ENCODE assay signal across 1 cellular context in genomic region chr16:74991593-74992403, GRCh38.
TF ChIP-seq lines count a peak whose summit lies in the region.

No MANE protein-coding gene starts in this region.

TF ChIP-seq in HepG2, 621 proteins besides CTCF, POLR2A, EP300 and RAD21 (continued from another document and continues in another):
- TF ChIP-seq UBTF (CRISPR knock-in tag; IDR thresholded peaks at IDR 0.05) = peak; percentile 72
- TF ChIP-seq ZNF329 (CRISPR knock-in tag; IDR thresholded peaks at IDR 0.05; ENCODE audit: low read depth) = no peak
- TF ChIP-seq ZNF687 (CRISPR knock-in tag; IDR thresholded peaks at IDR 0.05) = peak; percentile 44
- TF ChIP-seq ZNF10 (CRISPR knock-in tag; IDR thresholded peaks at IDR 0.05; ENCODE audit: borderline replicate concordance, low read depth) = no peak
- TF ChIP-seq ZNF570 (CRISPR knock-in tag; IDR thresholded peaks at IDR 0.05; ENCODE audit: borderline replicate concordance) = no peak
- TF ChIP-seq, protein P1, sequence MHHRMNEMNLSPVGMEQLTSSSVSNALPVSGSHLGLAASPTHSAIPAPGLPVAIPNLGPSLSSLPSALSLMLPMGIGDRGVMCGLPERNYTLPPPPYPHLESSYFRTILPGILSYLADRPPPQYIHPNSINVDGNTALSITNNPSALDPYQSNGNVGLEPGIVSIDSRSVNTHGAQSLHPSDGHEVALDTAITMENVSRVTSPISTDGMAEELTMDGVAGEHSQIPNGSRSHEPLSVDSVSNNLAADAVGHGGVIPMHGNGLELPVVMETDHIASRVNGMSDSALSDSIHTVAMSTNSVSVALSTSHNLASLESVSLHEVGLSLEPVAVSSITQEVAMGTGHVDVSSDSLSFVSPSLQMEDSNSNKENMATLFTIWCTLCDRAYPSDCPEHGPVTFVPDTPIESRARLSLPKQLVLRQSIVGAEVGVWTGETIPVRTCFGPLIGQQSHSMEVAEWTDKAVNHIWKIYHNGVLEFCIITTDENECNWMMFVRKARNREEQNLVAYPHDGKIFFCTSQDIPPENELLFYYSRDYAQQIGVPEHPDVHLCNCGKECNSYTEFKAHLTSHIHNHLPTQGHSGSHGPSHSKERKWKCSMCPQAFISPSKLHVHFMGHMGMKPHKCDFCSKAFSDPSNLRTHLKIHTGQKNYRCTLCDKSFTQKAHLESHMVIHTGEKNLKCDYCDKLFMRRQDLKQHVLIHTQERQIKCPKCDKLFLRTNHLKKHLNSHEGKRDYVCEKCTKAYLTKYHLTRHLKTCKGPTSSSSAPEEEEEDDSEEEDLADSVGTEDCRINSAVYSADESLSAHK (CRISPR knock-in tag; IDR thresholded peaks at IDR 0.05; ENCODE audit: borderline replicate concordance) = 0 out of 2 replicates have a peak, but pooled peaks have one; percentile 34
- peak; percentile 52; the same call in 1 of the 2 replicates for TF ChIP-seq ZNF331 (CRISPR knock-in tag; IDR thresholded peaks at IDR 0.05)
- TF ChIP-seq SOX6 (IDR thresholded peaks at IDR 0.05) = no peak
- TF ChIP-seq SOX6 (CRISPR knock-in tag; IDR thresholded peaks at IDR 0.05) = peak; percentile 95
- TF ChIP-seq, protein P2, sequence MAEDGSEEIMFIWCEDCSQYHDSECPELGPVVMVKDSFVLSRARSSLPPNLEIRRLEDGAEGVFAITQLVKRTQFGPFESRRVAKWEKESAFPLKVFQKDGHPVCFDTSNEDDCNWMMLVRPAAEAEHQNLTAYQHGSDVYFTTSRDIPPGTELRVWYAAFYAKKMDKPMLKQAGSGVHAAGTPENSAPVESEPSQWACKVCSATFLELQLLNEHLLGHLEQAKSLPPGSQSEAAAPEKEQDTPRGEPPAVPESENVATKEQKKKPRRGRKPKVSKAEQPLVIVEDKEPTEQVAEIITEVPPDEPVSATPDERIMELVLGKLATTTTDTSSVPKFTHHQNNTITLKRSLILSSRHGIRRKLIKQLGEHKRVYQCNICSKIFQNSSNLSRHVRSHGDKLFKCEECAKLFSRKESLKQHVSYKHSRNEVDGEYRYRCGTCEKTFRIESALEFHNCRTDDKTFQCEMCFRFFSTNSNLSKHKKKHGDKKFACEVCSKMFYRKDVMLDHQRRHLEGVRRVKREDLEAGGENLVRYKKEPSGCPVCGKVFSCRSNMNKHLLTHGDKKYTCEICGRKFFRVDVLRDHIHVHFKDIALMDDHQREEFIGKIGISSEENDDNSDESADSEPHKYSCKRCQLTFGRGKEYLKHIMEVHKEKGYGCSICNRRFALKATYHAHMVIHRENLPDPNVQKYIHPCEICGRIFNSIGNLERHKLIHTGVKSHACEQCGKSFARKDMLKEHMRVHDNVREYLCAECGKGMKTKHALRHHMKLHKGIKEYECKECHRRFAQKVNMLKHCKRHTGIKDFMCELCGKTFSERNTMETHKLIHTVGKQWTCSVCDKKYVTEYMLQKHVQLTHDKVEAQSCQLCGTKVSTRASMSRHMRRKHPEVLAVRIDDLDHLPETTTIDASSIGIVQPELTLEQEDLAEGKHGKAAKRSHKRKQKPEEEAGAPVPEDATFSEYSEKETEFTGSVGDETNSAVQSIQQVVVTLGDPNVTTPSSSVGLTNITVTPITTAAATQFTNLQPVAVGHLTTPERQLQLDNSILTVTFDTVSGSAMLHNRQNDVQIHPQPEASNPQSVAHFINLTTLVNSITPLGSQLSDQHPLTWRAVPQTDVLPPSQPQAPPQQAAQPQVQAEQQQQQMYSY (CRISPR knock-in tag; IDR thresholded peaks at IDR 0.05) = no peak
- no peak; the same call in 1 of the 2 replicates for TF ChIP-seq ZNF607 (CRISPR knock-in tag; IDR thresholded peaks at IDR 0.05; ENCODE audit: borderline replicate concordance)
- no peak for TF ChIP-seq FOXO4 (CRISPR knock-in tag; conservative IDR thresholded peaks at IDR 0.05)
- peak; percentile 76 for TF ChIP-seq FOSL2 (CRISPR knock-in tag; IDR thresholded peaks at IDR 0.05)
- TF ChIP-seq ZNF253 (CRISPR knock-in tag; IDR thresholded peaks at IDR 0.05; ENCODE audit: borderline replicate concordance) = no peak
- peak; percentile 86; the same call in 1 of the 2 replicates for TF ChIP-seq ZNF816 (CRISPR knock-in tag; IDR thresholded peaks at IDR 0.05; ENCODE audit: borderline replicate concordance)
- TF ChIP-seq, protein P3, sequence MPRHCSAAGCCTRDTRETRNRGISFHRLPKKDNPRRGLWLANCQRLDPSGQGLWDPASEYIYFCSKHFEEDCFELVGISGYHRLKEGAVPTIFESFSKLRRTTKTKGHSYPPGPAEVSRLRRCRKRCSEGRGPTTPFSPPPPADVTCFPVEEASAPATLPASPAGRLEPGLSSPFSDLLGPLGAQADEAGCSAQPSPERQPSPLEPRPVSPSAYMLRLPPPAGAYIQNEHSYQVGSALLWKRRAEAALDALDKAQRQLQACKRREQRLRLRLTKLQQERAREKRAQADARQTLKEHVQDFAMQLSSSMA (CRISPR knock-in tag; IDR thresholded peaks at IDR 0.05) = no peak
- TF ChIP-seq SP4 (CRISPR knock-in tag; IDR thresholded peaks at IDR 0.05) = peak; percentile 28; the same call in 1 of the 2 replicates
- TF ChIP-seq, protein P4, sequence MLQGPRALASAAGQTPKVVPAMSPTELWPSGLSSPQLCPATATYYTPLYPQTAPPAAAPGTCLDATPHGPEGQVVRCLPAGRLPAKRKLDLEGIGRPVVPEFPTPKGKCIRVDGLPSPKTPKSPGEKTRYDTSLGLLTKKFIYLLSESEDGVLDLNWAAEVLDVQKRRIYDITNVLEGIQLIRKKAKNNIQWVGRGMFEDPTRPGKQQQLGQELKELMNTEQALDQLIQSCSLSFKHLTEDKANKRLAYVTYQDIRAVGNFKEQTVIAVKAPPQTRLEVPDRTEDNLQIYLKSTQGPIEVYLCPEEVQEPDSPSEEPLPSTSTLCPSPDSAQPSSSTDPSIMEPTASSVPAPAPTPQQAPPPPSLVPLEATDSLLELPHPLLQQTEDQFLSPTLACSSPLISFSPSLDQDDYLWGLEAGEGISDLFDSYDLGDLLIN (CRISPR knock-in tag; IDR thresholded peaks at IDR 0.05; ENCODE audit: borderline replicate concordance) = 0 out of 2 replicates have a peak, but pooled peaks have one; percentile 26
- no peak for TF ChIP-seq ZNF660 (CRISPR knock-in tag; IDR thresholded peaks at IDR 0.05; ENCODE audit: borderline replicate concordance, low read depth)
- TF ChIP-seq ZNF598 (CRISPR knock-in tag; IDR thresholded peaks at IDR 0.05; ENCODE audit: borderline replicate concordance) = no peak
- TF ChIP-seq MBNL3 (CRISPR knock-in tag; conservative IDR thresholded peaks at IDR 0.05) = no peak
- TF ChIP-seq ZEB1 (IDR thresholded peaks at IDR 0.05; ENCODE audit: insufficient replicate concordance, low read depth) = no peak
- TF ChIP-seq ELK4 (CRISPR knock-in tag; IDR thresholded peaks at IDR 0.05; ENCODE audit: borderline replicate concordance) = no peak
- peak; percentile 85 for TF ChIP-seq ZMYM3 (CRISPR knock-in tag; IDR thresholded peaks at IDR 0.05)
- TF ChIP-seq, protein P5, sequence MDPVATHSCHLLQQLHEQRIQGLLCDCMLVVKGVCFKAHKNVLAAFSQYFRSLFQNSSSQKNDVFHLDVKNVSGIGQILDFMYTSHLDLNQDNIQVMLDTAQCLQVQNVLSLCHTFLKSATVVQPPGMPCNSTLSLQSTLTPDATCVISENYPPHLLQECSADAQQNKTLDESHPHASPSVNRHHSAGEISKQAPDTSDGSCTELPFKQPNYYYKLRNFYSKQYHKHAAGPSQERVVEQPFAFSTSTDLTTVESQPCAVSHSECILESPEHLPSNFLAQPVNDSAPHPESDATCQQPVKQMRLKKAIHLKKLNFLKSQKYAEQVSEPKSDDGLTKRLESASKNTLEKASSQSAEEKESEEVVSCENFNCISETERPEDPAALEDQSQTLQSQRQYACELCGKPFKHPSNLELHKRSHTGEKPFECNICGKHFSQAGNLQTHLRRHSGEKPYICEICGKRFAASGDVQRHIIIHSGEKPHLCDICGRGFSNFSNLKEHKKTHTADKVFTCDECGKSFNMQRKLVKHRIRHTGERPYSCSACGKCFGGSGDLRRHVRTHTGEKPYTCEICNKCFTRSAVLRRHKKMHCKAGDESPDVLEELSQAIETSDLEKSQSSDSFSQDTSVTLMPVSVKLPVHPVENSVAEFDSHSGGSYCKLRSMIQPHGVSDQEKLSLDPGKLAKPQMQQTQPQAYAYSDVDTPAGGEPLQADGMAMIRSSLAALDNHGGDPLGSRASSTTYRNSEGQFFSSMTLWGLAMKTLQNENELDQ (CRISPR knock-in tag; IDR thresholded peaks at IDR 0.05; ENCODE audit: borderline replicate concordance) = no peak
- peak; percentile 53; the same call in 1 of the 2 replicates for TF ChIP-seq ZNF879 (CRISPR knock-in tag; IDR thresholded peaks at IDR 0.05)
- no peak for TF ChIP-seq ZSCAN25 (CRISPR knock-in tag; IDR thresholded peaks at IDR 0.05)
- no peak; the same call in 1 of the 2 replicates for TF ChIP-seq ZNF136 (CRISPR knock-in tag; IDR thresholded peaks at IDR 0.05; ENCODE audit: low read depth)
- no peak for TF ChIP-seq ZFP36L2 (CRISPR knock-in tag; IDR thresholded peaks at IDR 0.05)
